37 cellular contexts compared by ENCODE assay signal in the genomic region with DNA sequence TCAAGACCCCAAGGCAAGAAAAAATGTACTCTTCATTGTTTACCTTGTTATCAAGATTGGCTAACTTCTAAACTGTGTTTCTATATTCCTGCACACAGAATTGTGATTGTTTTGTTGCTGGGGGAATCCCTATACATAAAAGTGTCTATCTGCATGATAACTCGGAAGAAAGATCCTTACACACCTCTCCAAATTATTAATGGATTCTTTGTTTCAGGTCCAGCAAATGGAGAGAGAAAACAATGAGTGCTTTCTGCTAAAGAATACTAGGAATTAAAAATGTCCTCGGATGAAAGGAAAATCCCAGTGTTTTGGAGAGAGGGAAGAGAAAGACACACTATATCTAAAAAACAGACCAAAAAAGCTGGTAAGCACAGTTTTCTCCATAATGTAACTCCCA. TPM values are rescaled to one million over a fixed set of nuclear protein-coding genes. Genes with fewer than 3 reads are reported as not detected.
"Had no signal": no experiment of that assay in that cellular context is flagged by ENCODE, and none has a peak within 500 bp of the region (broad histone marks: within the 10 kb centered on the region; RNA-seq: fewer than 3 reads in every experiment).

No MANE protein-coding gene starts in this region.

- H3K4me3 ChIP-seq: adrenal gland, body of pancreas, cardiac muscle cell had no signal

- H3K27me3 ChIP-seq: adrenal gland, body of pancreas, brain microvascular endothelial cell, cardiac muscle cell had no signal

- H3K36me3 ChIP-seq: adrenal gland, brain microvascular endothelial cell, cardiac muscle cell had no signal

- H3K27ac ChIP-seq: adrenal gland, body of pancreas, brain microvascular endothelial cell, cardiac muscle cell, VCaP had no signal

- H3K4me1 ChIP-seq: adrenal gland, body of pancreas had no signal

- DNase-seq: activated B cell treated with CpG ODN at 0.5 μM for 24 hours; activated CD4-positive, alpha-beta memory T cell treated with anti-CD3 and anti-CD28 coated beads for 36 hours; activated CD4-positive, alpha-beta T cell treated with anti-CD3 and anti-CD28 coated beads for 4 hours; activated CD4-positive, alpha-beta T cell treated with anti-CD3 and anti-CD28 coated beads, Interleukin-2, amount 10 ng/mL, durations not matched to agents 24 days and 14 days; activated CD4-positive, alpha-beta T cell treated with anti-CD3 and anti-CD28 coated beads, Interleukin-2, amount 50 U/mL, for 1 hour; activated CD4-positive, alpha-beta T cell treated with anti-CD3 and anti-CD28 coated beads, Interleukin-2, amount 50 U/mL, for 4 hours; activated CD4-positive, CD25-positive, alpha-beta regulatory T cell treated with anti-CD3 and anti-CD28 coated beads, Interleukin-2, amount 50 U/mL, for 72 hours; activated CD8-positive, alpha-beta memory T cell treated with anti-CD3 and anti-CD28 coated beads, Interleukin-2, amount 50 U/mL, for 4 hours; activated CD8-positive, alpha-beta T cell treated with anti-CD3 and anti-CD28 coated beads for 36 hours; activated effector memory CD4-positive, alpha-beta T cell treated with anti-CD3 and anti-CD28 coated beads, Interleukin-2, amount 50 U/mL, for 16 hours; activated gamma-delta T cell treated with Interleukin-2 at 50 U/mL for 16 hours; activated naive CD4-positive, alpha-beta T cell; activated naive CD4-positive, alpha-beta T cell treated with anti-CD3 and anti-CD28 coated beads for 36 hours; activated naive CD4-positive, alpha-beta T cell treated with anti-CD3 and anti-CD28 coated beads, Interleukin-2, amount 50 U/mL, for 16 hours; activated naive CD8-positive, alpha-beta T cell treated with anti-CD3 and anti-CD28 coated beads for 36 hours; activated T-cell treated with anti-CD3 and anti-CD28 coated beads for 4 hours; activated T-cell treated with anti-CD3 and anti-CD28 coated beads, Interleukin-2, amount 50 U/mL, for 1 hour; activated T-cell treated with anti-CD3 and anti-CD28 coated beads, Interleukin-2, amount 50 U/mL, for 4 hours; activated T-cell treated with anti-CD3 and anti-CD28 coated beads, Interleukin-2, amount 50 U/mL, for 72 hours; adrenal gland; amniotic stem cell; aorta; body of pancreas; brain microvascular endothelial cell; caudate nucleus; cerebellar nuclear complex; T-helper 1 cell; T-helper 2 cell; T-helper 9 cell had no signal

- ATAC-seq: activated CD8-positive, alpha-beta T cell treated with anti-CD3 and anti-CD28 coated beads for 36 hours; activated naive CD4-positive, alpha-beta T cell treated with anti-CD3 and anti-CD28 coated beads, Interleukin-2, amount 50 U/mL, for 72 hours; activated T-cell treated with anti-CD3 and anti-CD28 coated beads, Interleukin-2, amount 50 U/mL, for 4 hours; activated T-cell treated with anti-CD3 and anti-CD28 coated beads, Interleukin-2, amount 50 U/mL, for 72 hours; activated T-helper 17 cell treated with anti-CD3 and anti-CD28 coated beads, Interleukin-2, amount 50 U/mL, for 72 hours; body of pancreas had no signal

- H3K9me3 ChIP-seq: adrenal gland, body of pancreas had no signal

RNA-seq across cellular contexts. Expression of gene DAPL1, which starts 6.2 kb away (rescaled TPM):
- total RNA-seq: activated B cell treated with CpG ODN at 0.5 μM for 24 hours; activated CD4-positive, alpha-beta memory T cell treated with anti-CD3 and anti-CD28 coated beads for 36 hours; activated CD4-positive, alpha-beta T cell treated with anti-CD3 and anti-CD28 coated beads, Interleukin-2, amount 10 ng/mL, durations not matched to agents 24 days and 14 days; activated CD8-positive, alpha-beta memory T cell treated with anti-CD3 and anti-CD28 coated beads for 36 hours; activated CD8-positive, alpha-beta T cell treated with anti-CD3 and anti-CD28 coated beads for 36 hours; activated naive CD4-positive, alpha-beta T cell treated with anti-CD3 and anti-CD28 coated beads for 36 hours; activated naive CD4-positive, alpha-beta T cell treated with anti-CD3 and anti-CD28 coated beads, Interleukin-2, amount 50 U/mL, for 72 hours; activated naive CD8-positive, alpha-beta T cell treated with anti-CD3 and anti-CD28 coated beads for 36 hours; activated T-cell treated with anti-CD3 and anti-CD28 coated beads, Interleukin-2, amount 50 U/mL, for 4 hours; activated T-cell treated with anti-CD3 and anti-CD28 coated beads, Interleukin-2, amount 50 U/mL, for 72 hours; activated T-helper 1 cell treated with anti-CD3 and anti-CD28 coated beads, Interleukin-12 subunit alpha, Interleukin-12 subunit beta, Interleukin-2, Interleukin-4 antibody, amounts not matched to agents 30 ng/mL and 10 ng/mL and 1 ng/mL, durations not matched to agents 14 hours and 24 hours and 36 hours; activated T-helper 17 cell treated with anti-CD3 and anti-CD28 coated beads, Interleukin-2, amount 50 U/mL, for 72 hours; aorta; astrocyte; bronchial epithelial cell; cardiac muscle cell had no signal
- polyA plus RNA-seq: cardiac muscle cell had no signal
